7 cellular contexts compared by ENCODE assay signal in the genomic region with DNA sequence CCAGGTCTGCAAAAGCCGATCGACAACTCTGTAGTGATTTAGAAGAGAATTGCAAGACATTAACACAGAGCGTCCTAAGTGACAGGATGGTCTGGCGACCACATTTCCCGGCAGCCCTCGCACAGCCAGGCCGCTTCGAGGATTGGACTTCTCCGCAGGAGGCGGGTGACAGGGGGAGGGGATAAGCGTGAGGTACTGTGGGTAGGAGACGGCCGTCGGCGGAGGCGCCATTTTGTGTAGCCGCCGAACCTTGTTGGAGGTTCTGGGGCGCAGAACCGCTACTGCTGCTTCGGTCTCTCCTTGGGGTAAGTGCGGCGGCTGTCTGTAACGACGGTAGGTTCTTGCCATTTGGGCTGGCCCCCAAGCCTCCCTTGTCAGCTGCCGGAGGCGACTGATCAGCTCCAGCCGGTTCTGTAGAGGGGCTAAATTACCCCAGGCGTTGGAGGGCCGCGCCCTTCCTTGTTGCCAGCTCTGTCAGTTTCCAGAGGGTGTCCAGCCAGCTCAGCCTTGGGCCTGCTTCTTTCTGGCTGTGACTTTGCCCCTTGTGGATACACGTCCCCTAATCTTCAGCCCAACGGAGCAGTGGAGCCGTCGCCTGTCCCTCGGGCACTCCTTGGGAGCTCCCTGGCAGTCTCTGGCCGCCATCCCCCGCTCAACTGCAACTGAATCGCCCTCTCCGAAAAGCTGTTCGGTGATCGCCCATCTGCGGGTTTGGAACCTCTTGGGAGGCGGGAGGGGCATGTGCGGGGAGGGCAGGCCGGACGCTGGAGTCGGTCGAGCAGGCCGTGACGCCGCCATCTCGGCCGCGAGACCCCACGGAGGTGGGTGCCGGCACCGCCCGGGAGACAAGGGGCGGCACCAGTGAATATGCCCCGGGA. TPM values are rescaled to one million over a fixed set of nuclear protein-coding genes. Genes with fewer than 3 reads are reported as not detected.
DNase-seq lines count a peak whose midpoint lies in the region; ATAC-seq and TF ChIP-seq lines count a peak whose summit lies in the region.

A gene (plus strand): TSS at position 195 of the 878 bp plus-strand sequence. CDS start 1,516 bp downstream, outside the sequence.

- peak within 1 kb of the TSS; percentile 98 for H3K4me3 ChIP-seq in hepatocyte

- H3K79me2 ChIP-seq in hepatocyte, result peaks cover 55% of the 10 kb centered on the region

- peak within 1 kb of the TSS; percentile 75 for H3K4me2 ChIP-seq in hepatocyte

- ATAC-seq in GM18502 (IDR thresholded peaks at IDR 0.05; ENCODE audit: poor library complexity, unreplicated experiment) (peak; percentile 95), HG02970 (IDR thresholded peaks at IDR 0.05; ENCODE audit: low FRiP score, unreplicated experiment) (peak; percentile 97)

- H3K9me3 ChIP-seq in hepatocyte (ENCODE audit: low read depth), result no peaks in the 10 kb centered on the region

- no peaks in the 10 kb centered on the region for H3K9me2 ChIP-seq in hepatocyte (replicated peaks; ENCODE audit: insufficient read depth)

- H4K20me1 ChIP-seq in hepatocyte (ENCODE audit: insufficient read depth, poor library complexity, severe bottlenecking), result peaks cover 40% of the 10 kb centered on the region

- H3K27me3 ChIP-seq in hepatocyte, result no peaks in the 10 kb centered on the region

- peaks cover 17% of the 10 kb centered on the region for H3K4me1 ChIP-seq in hepatocyte (ENCODE audit: insufficient read depth)

- under 1% methylated on average over 61 of the region's 61 CpGs for WGBS in hepatocyte (ENCODE audit: low lambda C conversion rate, missing lambda C conversion rate)

- H3K27ac ChIP-seq in hepatocyte, result peak within 1 kb of the TSS; percentile 97

- H3K36me3 ChIP-seq in hepatocyte (replicated peaks; ENCODE audit: insufficient read depth, low read depth), result no peaks in the 10 kb centered on the region

- peak within 1 kb of the TSS; percentile 95 for H2AFZ ChIP-seq in hepatocyte

- TF ChIP-seq CTCF in hepatocyte (IDR thresholded peaks at IDR 0.05; ENCODE audit: poor library complexity), result no peak

- DNase-seq in NCI-H2081 (lab: John Stamatoyannopoulos, UW) (peak; percentile 78 to 90), T1000 (lab: John Stamatoyannopoulos, UW) (peak; percentile 88), astrocyte of the hippocampus (ENCODE audit: low read depth, low spot score) (peak; percentile 97), hepatocyte (ENCODE audit: low spot score) (peak; percentile 96), renal cortical epithelial cell (ENCODE audit: low read depth) (peak; percentile 86)

RNA-seq across cellular contexts. Expression of the gene that starts here (rescaled TPM):
- 147 and 150 TPM in 2 replicates for total RNA-seq in hepatocyte
- polyA plus RNA-seq in hepatocyte, result 64.3 and 84.9 TPM in 2 replicates
- total RNA-seq in renal cortical epithelial cell, result 74.7 and 216 TPM in 2 replicates

Comparison
In these comparisons a context has a peak if more than half of its experiments do, and no peak if none do; other contexts are left out.
1. Peak in every context shown above with its lines: DNase-seq, ATAC-seq, H3K4me3 ChIP-seq and H3K27ac ChIP-seq.